In genomic region chr2:98514879-98515570, GRCh38 we compare ENCODE assay signal across 9 cellular contexts.
DNase-seq lines count a peak whose midpoint lies in the region; ATAC-seq, FAIRE-seq and TF ChIP-seq lines count a peak whose summit lies in the region.
"Had no signal": no experiment of that assay in that cellular context is flagged by ENCODE, and none has a peak within 500 bp of the region (broad histone marks: within the 10 kb centered on the region; RNA-seq: fewer than 3 reads in every experiment).

No MANE protein-coding gene starts in this region.

- TF ChIP-seq POLR2A in A549 (IDR thresholded peaks at IDR 0.05; ENCODE audit: low read length) = no peak

- H3K4me1 ChIP-seq in A549 = peaks cover 18% of the 10 kb centered on the region

- H3K9me3 ChIP-seq in A549 (no peaks in the 10 kb centered on the region), T-helper 17 cell (ENCODE audit: control insufficient read depth, low read length, poor library complexity, severe bottlenecking) (no peaks in the 10 kb centered on the region)

- no peak for TF ChIP-seq CTCF in A549 (IDR thresholded peaks at IDR 0.05)
- no peak for TF ChIP-seq CTCF in fibroblast of villous mesenchyme (IDR thresholded peaks at IDR 0.05; ENCODE audit: insufficient read depth, low read depth, low read length)
- TF ChIP-seq CTCF in GM20000 (IDR thresholded peaks at IDR 0.05; ENCODE audit: extremely low read depth, missing control alignments) = no peak

- ATAC-seq in A549 = peak; percentile 53 to 61; a peak in 3 of 6 replicates
- no peak for ATAC-seq in T-helper 17 cell
- ATAC-seq in GM19035 (IDR thresholded peaks at IDR 0.05; ENCODE audit: unreplicated experiment) = no peak

- POLR2A ChIA-PET in A549 (lab: Yijun Ruan, JAX) = no interaction called here

- no peaks in the 10 kb centered on the region for H3K27me3 Mint-ChIP-seq in T-helper 17 cell

- intact Hi-C loops in posterior vena cava (cut with DNase I) = no loop called here

- no peak for TF ChIP-seq RAD21 in A549 (conservative IDR thresholded peaks at IDR 0.05 in 1 of 2, IDR thresholded peaks at IDR 0.05 in 1 of 2)

- no peak for FAIRE-seq in A549 (lab: Jason Lieb, UNC)
- peak; percentile 66 for FAIRE-seq in GM19239 (lab: Jason Lieb, UNC)

- WGBS in A549 (ENCODE audit: missing lambda C conversion rate) = 57% methylated on average over 8 of the region's 8 CpGs

- H3K4me3 Mint-ChIP-seq in T-helper 17 cell = no peak overlapping the region

- H3K36me3 Mint-ChIP-seq in T-helper 17 cell (ENCODE audit: low read depth) = no peaks in the 10 kb centered on the region

- peak overlapping the region; percentile 81 for H3K27ac Mint-ChIP-seq in T-helper 17 cell

- H3K4me3 ChIP-seq in A549 = no peak overlapping the region
- no peak overlapping the region for H3K4me3 ChIP-seq in fibroblast of villous mesenchyme (ENCODE audit: low read depth, low read length)
- H3K4me3 ChIP-seq: PC-9 had no signal

- H3K4me1 Mint-ChIP-seq in T-helper 17 cell = peaks cover 50% of the 10 kb centered on the region

- DNase-seq in A549 (ENCODE audit: low read depth in 1 of 2, low spot score in 1 of 2) (peak in 1 of 2 experiments; percentile 17), GM19239 (ENCODE audit: insufficient read length, low spot score) (no peak), T-helper 17 cell (no peak), fibroblast of villous mesenchyme (ENCODE audit: low read depth) (peak; percentile 56), GM20000 (ENCODE audit: low spot score) (no peak), posterior vena cava (ENCODE audit: low spot score) (no peak), NCI-H146 treated with DMSO at 0.1 percent for 48 hours (lab: John Stamatoyannopoulos, UW; ENCODE audit: unreplicated experiment) (no peak)
- DNase-seq: PC-9 had no signal

- CTCF ChIA-PET in A549 (lab: Yijun Ruan, JAX) = interaction anchor here (1.1 to 1.2 kb wide), 2 partner anchors 10 to 12 kb away, joined by 3 to 4 read pairs; no protein-coding TSS in a partner anchor

- peak overlapping the region; percentile 37 to 82; a peak in 5 of 6 replicates for H3K27ac ChIP-seq in A549
- H3K27ac ChIP-seq: PC-9 had no signal

- no peak for TF ChIP-seq EP300 in A549 (IDR thresholded peaks at IDR 0.05)

- peak overlapping the region; percentile 54 for H3K4me2 ChIP-seq in A549
- H3K4me2 ChIP-seq: PC-9 had no signal

TF ChIP-seq in A549, 52 proteins besides CTCF, POLR2A, EP300 and RAD21:
- TF ChIP-seq ELK1 (IDR thresholded peaks at IDR 0.05; ENCODE audit: low read depth, low read length) (no peak), NPAS2 (CRISPR knock-in tag; IDR thresholded peaks at IDR 0.05; ENCODE audit: borderline replicate concordance) (no peak), HMGXB4 (CRISPR knock-in tag; IDR thresholded peaks at IDR 0.05; ENCODE audit: borderline replicate concordance) (no peak), ZC3H11A (IDR thresholded peaks at IDR 0.05) (no peak), ZFP36 (IDR thresholded peaks at IDR 0.05; ENCODE audit: borderline replicate concordance, partially characterized antibody) (no peak), ESRRA (IDR thresholded peaks at IDR 0.05; ENCODE audit: borderline replicate concordance, low read length) (no peak), RCOR1 (IDR thresholded peaks at IDR 0.05; ENCODE audit: low read depth, low read length) (no peak), BCL3 (IDR thresholded peaks at IDR 0.05) (no peak), EHF (CRISPR knock-in tag; IDR thresholded peaks at IDR 0.05) (no peak), ZSCAN20 (CRISPR knock-in tag; IDR thresholded peaks at IDR 0.05) (no peak), CHD2 (IDR thresholded peaks at IDR 0.05; ENCODE audit: low read length, partially characterized antibody) (no peak), E2F6 (IDR thresholded peaks at IDR 0.05; ENCODE audit: borderline replicate concordance, low read depth) (no peak)

Comparison
In these comparisons a context has a peak if more than half of its experiments do, and no peak if none do; other contexts are left out.
1. ATAC-seq: peak in A549 (2 of 2); none in T-helper 17 cell (single experiment) and GM19035 (single experiment).